11 cellular contexts compared by ENCODE assay signal in genomic region chr2:20611077-20611843, GRCh38. TPM values are rescaled to one million over a fixed set of nuclear protein-coding genes. Genes with fewer than 3 reads are reported as not detected.
DNase-seq lines count a peak whose midpoint lies in the region; ATAC-seq and TF ChIP-seq lines count a peak whose summit lies in the region.
"Had no signal": no experiment of that assay in that cellular context is flagged by ENCODE, and none has a peak within 500 bp of the region (broad histone marks: within the 10 kb centered on the region; RNA-seq: fewer than 3 reads in every experiment).

No MANE protein-coding gene starts in this region.

- intact Hi-C loops in dorsolateral prefrontal cortex (cut with DNase I) (no loop called here), lower lobe of right lung (cut with DNase I) (no loop called here)

- H3K4me3 ChIP-seq in dorsolateral prefrontal cortex, result no peak overlapping the region
- no peak overlapping the region for H3K4me3 ChIP-seq in lower lobe of right lung
- peak overlapping the region in 1 of 5 donors; percentile 4 for H3K4me3 ChIP-seq in subcutaneous abdominal adipose tissue (ENCODE audit: low read depth in 1 of 5, low read length in 5 of 5)

- DNase-seq in NCI-H510A treated with DMSO at 0.1 percent for 48 hours (lab: John Stamatoyannopoulos, UW) (peak; percentile 39), dorsolateral prefrontal cortex (peak in 5 of 10 donors; percentile 1 to 38 (median 12)), lower lobe of right lung (peak; percentile 84), SW 1271 (lab: John Stamatoyannopoulos, UW) (no peak), T-helper 1 cell (no peak), SIG-M5 treated with dmso at 0.1 percent for 504 hours (lab: John Stamatoyannopoulos, UW; ENCODE audit: unreplicated experiment) (no peak)
- DNase-seq: activated B cell treated with CpG ODN at 0.5 μM for 24 hours; NCI-H1048; stimulated activated CD4-positive, alpha-beta T cell treated with anti-CD3 and anti-CD28 coated beads, Interleukin-4, amount 100 ng/mL, for 4 hours had no signal

- TF ChIP-seq CTCF in dorsolateral prefrontal cortex (IDR thresholded peaks at IDR 0.05 in 54 of 56, conservative IDR thresholded peaks at IDR 0.05 in 2 of 56; ENCODE audit: low read depth in 1 of 56, partially characterized antibody in 56 of 56) (no peak), lower lobe of right lung (IDR thresholded peaks at IDR 0.05) (no peak)

- H3K36me3 ChIP-seq in lower lobe of right lung (no peaks in the 10 kb centered on the region), subcutaneous abdominal adipose tissue (ENCODE audit: control insufficient read depth in 5 of 5, insufficient read depth in 5 of 5, low read length in 5 of 5) (no peaks in the 10 kb centered on the region)

- H3K27me3 ChIP-seq in dorsolateral prefrontal cortex (no peaks in the 10 kb centered on the region), lower lobe of right lung (ENCODE audit: low read depth) (no peaks in the 10 kb centered on the region), subcutaneous abdominal adipose tissue (ENCODE audit: control insufficient read depth in 5 of 5, insufficient read depth in 4 of 5, low read length in 5 of 5) (no peaks in the 10 kb centered on the region)

- H3K4me1 ChIP-seq in lower lobe of right lung (peaks cover 62% of the 10 kb centered on the region), subcutaneous abdominal adipose tissue (ENCODE audit: control insufficient read depth in 5 of 5, insufficient read depth in 5 of 5, low read length in 5 of 5) (peaks cover 35 to 78% (median 76%) of the 10 kb centered on the region in 5 donors)

- ATAC-seq in lower lobe of right lung, result peak; percentile 94 to 96
- ATAC-seq in HG02798 (IDR thresholded peaks at IDR 0.05; ENCODE audit: poor library complexity, unreplicated experiment), result no peak

- H3K9ac ChIP-seq in subcutaneous abdominal adipose tissue (ENCODE audit: low read length in 5 of 5), result peak overlapping the region in 1 of 5 donors; percentile 37

- H3K9me3 ChIP-seq in lower lobe of right lung (no peaks in the 10 kb centered on the region), subcutaneous abdominal adipose tissue (ENCODE audit: control insufficient read depth in 5 of 5, low read length in 5 of 5) (no peaks in the 10 kb centered on the region)

- peak overlapping the region in 39 of 59 donors; percentile 16 to 97 (median 49) for H3K27ac ChIP-seq in dorsolateral prefrontal cortex
- H3K27ac ChIP-seq in lower lobe of right lung, result peak overlapping the region; percentile 91
- peak overlapping the region; percentile 99 for H3K27ac ChIP-seq in subcutaneous abdominal adipose tissue (ENCODE audit: low read depth, low read length)

RNA-seq across cellular contexts. Expression of gene HS1BP3, which starts 39.6 kb away (rescaled TPM):
- total RNA-seq in dorsolateral prefrontal cortex (10 to 100 TPM; 18.3 to 36.0 (median 26.0) TPM), lower lobe of right lung (39.9 TPM)

RNA-seq across cellular contexts. Expression of gene GDF7, which starts 55.7 kb away (rescaled TPM):
- total RNA-seq in dorsolateral prefrontal cortex, result 10 to 100 TPM in 2 of 120 experiments, 1 to 10 TPM in 117, under 1 TPM in 1; 0.95 to 12.5 (median 4.1) TPM
- total RNA-seq in lower lobe of right lung, result 0.62 TPM

Comparison
In these comparisons a context has a peak if more than half of its experiments do, and no peak if none do; other contexts are left out.
1. DNase-seq: peak in NCI-H510A treated with DMSO at 0.1 percent for 48 hours (single experiment) and lower lobe of right lung (single experiment); none in SW 1271 (0 of 2), T-helper 1 cell (0 of 5) and SIG-M5 treated with dmso at 0.1 percent for 504 hours (single experiment).
2. H3K27ac ChIP-seq: peak in every context shown above with its lines; median percentile 99 in subcutaneous abdominal adipose tissue; 91 in lower lobe of right lung; 49 in dorsolateral prefrontal cortex.